Comparison of ENCODE assay signal across 9 cellular contexts in the genomic region with DNA sequence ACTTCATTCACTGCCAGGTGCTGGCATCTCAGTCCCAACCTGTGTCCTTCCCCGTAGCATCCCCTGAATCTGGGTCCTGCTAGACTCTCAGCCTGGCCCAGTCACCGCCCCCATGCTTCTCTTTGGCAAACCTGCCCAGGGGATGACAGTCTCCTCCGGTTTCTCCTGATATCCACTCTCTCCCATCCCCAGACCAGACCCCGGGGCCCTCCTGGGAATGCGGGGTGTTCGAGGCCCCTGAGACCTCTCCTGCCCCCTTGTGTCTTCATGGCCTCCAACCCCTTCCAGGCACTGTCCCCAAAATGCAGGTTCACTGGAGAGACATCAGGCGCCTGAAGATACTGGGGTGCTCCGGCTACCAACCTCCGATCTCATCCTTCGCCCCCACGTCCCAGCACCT. TPM values are rescaled to one million over a fixed set of nuclear protein-coding genes. Genes with fewer than 3 reads are reported as not detected.
DNase-seq lines count a peak whose midpoint lies in the region; ATAC-seq and TF ChIP-seq lines count a peak whose summit lies in the region.
"Had no signal": no experiment of that assay in that cellular context is flagged by ENCODE, and none has a peak within 500 bp of the region (broad histone marks: within the 10 kb centered on the region; RNA-seq: fewer than 3 reads in every experiment).

No MANE protein-coding gene starts in this region.

- H3K4me3 ChIP-seq in BLaER1 treated with 17β-estradiol and CSF1 and Interleukin-3, amounts not matched to agents 10 nM and 100 nM: peak overlapping the region in 8 of 10 experiments; percentile 39 to 67 (median 58); a peak in 13 of 20 replicates
- H3K4me3 ChIP-seq in mesodermal cell (ENCODE audit: extremely low read depth, insufficient read depth, low read length, poor library complexity, severe bottlenecking): peak overlapping the region; percentile 34

- no peaks in the 10 kb centered on the region for H3K79me1 ChIP-seq in H9 (ENCODE audit: insufficient read depth, low read depth, low read length, poor library complexity, severe bottlenecking)

- H3K9me3 Mint-ChIP-seq in H9 (no peaks in the 10 kb centered on the region; a peak in 1 of 5 replicates), brain (no peaks in the 10 kb centered on the region)
- no peaks in the 10 kb centered on the region for H3K9me3 Mint-ChIP-seq in activated CD8-positive, alpha-beta memory T cell treated with anti-CD3 and anti-CD28 coated beads, Interleukin-2, amount 10 ng/mL, durations not matched to agents 7 days and 5 days (ENCODE audit: low read depth)

- H3K18ac ChIP-seq in H9 (ENCODE audit: insufficient read length, low read depth, low read length): no peak overlapping the region

- peaks cover 0 to 4% (median 0%) of the 10 kb centered on the region in 11 experiments; a peak in 3 of 22 replicates for H4K20me1 ChIP-seq in BLaER1 treated with 17β-estradiol and CSF1 and Interleukin-3, amounts not matched to agents 10 nM and 100 nM
- H4K20me1 ChIP-seq in H9 (ENCODE audit: control insufficient read depth, insufficient read depth, insufficient read length): no peaks in the 10 kb centered on the region

- H3K27ac Mint-ChIP-seq in H9 (peak overlapping the region in 2 of 3 experiments; percentile 41 to 81; a peak in 1 of 7 replicates), brain (peak overlapping the region; percentile 81 to 95 (median 90))
- H3K27ac Mint-ChIP-seq in activated CD8-positive, alpha-beta memory T cell treated with anti-CD3 and anti-CD28 coated beads, Interleukin-2, amount 10 ng/mL, durations not matched to agents 7 days and 5 days: no peak overlapping the region

- ATAC-seq in activated CD8-positive, alpha-beta memory T cell treated with anti-CD3 and anti-CD28 coated beads, Interleukin-2, amount 10 ng/mL, durations not matched to agents 7 days and 5 days: no peak
- no peak for ATAC-seq in GM18517 (IDR thresholded peaks at IDR 0.05; ENCODE audit: unreplicated experiment)
- ATAC-seq: left cardiac atrium had no signal

- H3K36me3 Mint-ChIP-seq in H9 (ENCODE audit: insufficient read depth in 1 of 3, low read depth in 3 of 3) (no peaks in the 10 kb centered on the region; a peak in 1 of 7 replicates), brain (peaks cover 5% of the 10 kb centered on the region)
- no peaks in the 10 kb centered on the region for H3K36me3 Mint-ChIP-seq in activated CD8-positive, alpha-beta memory T cell treated with anti-CD3 and anti-CD28 coated beads, Interleukin-2, amount 10 ng/mL, durations not matched to agents 7 days and 5 days

- no peak overlapping the region for H2BK120ac ChIP-seq in H9 (ENCODE audit: low read depth, low read length, poor library complexity, severe bottlenecking)

- peak; percentile 26; the same call in 1 of the 3 replicates for TF ChIP-seq CTCF in H9 (conservative IDR thresholded peaks at IDR 0.05)
- no peak for TF ChIP-seq CTCF in brain (conservative IDR thresholded peaks at IDR 0.05)

- H3K27me3 Mint-ChIP-seq in H9 (ENCODE audit: low read depth) (peaks cover 34% of the 10 kb centered on the region), brain (peaks cover 16% of the 10 kb centered on the region)
- peaks cover 65% of the 10 kb centered on the region for H3K27me3 Mint-ChIP-seq in activated CD8-positive, alpha-beta memory T cell treated with anti-CD3 and anti-CD28 coated beads, Interleukin-2, amount 10 ng/mL, durations not matched to agents 7 days and 5 days

- peak overlapping the region in 6 of 11 experiments; percentile 24 to 59 (median 37); a peak in 7 of 22 replicates for H3K9ac ChIP-seq in BLaER1 treated with 17β-estradiol and CSF1 and Interleukin-3, amounts not matched to agents 10 nM and 100 nM
- H3K9ac ChIP-seq in H9 (ENCODE audit: extremely low read depth, insufficient read length, low read length): no peak overlapping the region

- no peaks in the 10 kb centered on the region for H3K79me2 ChIP-seq in H9 (ENCODE audit: insufficient read depth, low read length)

- no peak overlapping the region for H3K56ac ChIP-seq in H9 (ENCODE audit: insufficient read length, low read depth, low read length)

- H2BK12ac ChIP-seq in H9 (ENCODE audit: insufficient read length, low read depth, low read length): no peak overlapping the region

- H4K8ac ChIP-seq in H9 (replicated peaks; ENCODE audit: insufficient read length, low read depth, low read length): no peak overlapping the region

- no peak overlapping the region for H3K4ac ChIP-seq in H9 (ENCODE audit: low read depth, low read length)

- H2BK20ac ChIP-seq in H9 (ENCODE audit: low read depth, low read length, poor library complexity, severe bottlenecking): no peak overlapping the region

- H3K4me1 ChIP-seq in BLaER1 treated with 17β-estradiol and CSF1 and Interleukin-3, amounts not matched to agents 10 nM and 100 nM: peaks cover 6 to 38% (median 32%) of the 10 kb centered on the region in 10 experiments; a peak in 19 of 20 replicates
- peaks cover 3% of the 10 kb centered on the region; the same call in 1 of the 2 replicates for H3K4me1 ChIP-seq in H9 (ENCODE audit: insufficient read depth, low read length)
- peaks cover 17% of the 10 kb centered on the region for H3K4me1 ChIP-seq in mesodermal cell (ENCODE audit: control insufficient read depth, insufficient read depth, low read length, poor library complexity, severe bottlenecking)

- CTCF ChIA-PET in activated CD8-positive, alpha-beta memory T cell treated with anti-CD3 and anti-CD28 coated beads, Interleukin-2, amount 10 ng/mL, durations not matched to agents 7 days and 5 days (lab: Charles Lee): interaction anchor here (1.2 kb wide), 1 partner anchor 15 kb away, joined by 3 read pairs; no protein-coding TSS in a partner anchor

- H3K4me3 Mint-ChIP-seq in H9: peak overlapping the region; percentile 72 to 86
- H3K4me3 Mint-ChIP-seq in brain: peak overlapping the region; percentile 88 to 96 (median 91)
- no peak overlapping the region for H3K4me3 Mint-ChIP-seq in activated CD8-positive, alpha-beta memory T cell treated with anti-CD3 and anti-CD28 coated beads, Interleukin-2, amount 10 ng/mL, durations not matched to agents 7 days and 5 days

- no peak overlapping the region for H3T11ph ChIP-seq in H9 (ENCODE audit: low read length)

- DNase-seq in H9 (no peak), cortex of kidney (lab: John Stamatoyannopoulos, UW) (no peak)
- DNase-seq in stimulated activated naive CD4-positive, alpha-beta T cell treated with Interleukin-2 at 50 U/mL for 16 hours (lab: John Stamatoyannopoulos, UW): no peak
- no peak for DNase-seq in activated CD8-positive, alpha-beta memory T cell treated with anti-CD3 and anti-CD28 coated beads, Interleukin-2, amount 10 ng/mL, durations not matched to agents 7 days and 5 days
- DNase-seq: left cardiac atrium had no signal

- H3K23ac ChIP-seq in H9 (ENCODE audit: insufficient read length, low read depth, low read length): no peak overlapping the region

- no peak overlapping the region; the same call in 1 of the 2 replicates for H3K14ac ChIP-seq in H9 (ENCODE audit: insufficient read depth, low read length)

- H3K27ac ChIP-seq in BLaER1 treated with 17β-estradiol and CSF1 and Interleukin-3, amounts not matched to agents 10 nM and 100 nM: no peak overlapping the region
- no peak overlapping the region for H3K27ac ChIP-seq in H9 (ENCODE audit: insufficient read length, low read depth, low read length)
- no peak overlapping the region for H3K27ac ChIP-seq in mesodermal cell (ENCODE audit: low read depth, low read length, severe bottlenecking)

- no peaks in the 10 kb centered on the region; a peak in 1 of 22 replicates for H3K9me3 ChIP-seq in BLaER1 treated with 17β-estradiol and CSF1 and Interleukin-3, amounts not matched to agents 10 nM and 100 nM (replicated peaks in 1 of 11)
- no peaks in the 10 kb centered on the region for H3K9me3 ChIP-seq in H9 (ENCODE audit: control insufficient read depth, low read depth, low read length)
- no peaks in the 10 kb centered on the region for H3K9me3 ChIP-seq in mesodermal cell (ENCODE audit: control insufficient read depth, low read length)

- H3K4me1 Mint-ChIP-seq in H9 (peaks cover 24 to 39% of the 10 kb centered on the region in 2 experiments), brain (peaks cover 44% of the 10 kb centered on the region)
- peaks cover 6% of the 10 kb centered on the region for H3K4me1 Mint-ChIP-seq in activated CD8-positive, alpha-beta memory T cell treated with anti-CD3 and anti-CD28 coated beads, Interleukin-2, amount 10 ng/mL, durations not matched to agents 7 days and 5 days

- H4K5ac ChIP-seq in H9 (ENCODE audit: insufficient read length, low read depth, low read length): no peak overlapping the region

- WGBS in H9 (ENCODE audit: extremely low coverage, insufficient read length, low lambda C conversion rate): no CpG with 5 or more reads among the region's 11 CpGs
- 46 to 56% methylated on average over 9 to 11 of the region's 11 CpGs for WGBS in mesodermal cell (ENCODE audit: insufficient coverage in 2 of 2), 2 experiments

- no peak overlapping the region for H2BK5ac ChIP-seq in H9 (ENCODE audit: insufficient read length, low read length)

- no peaks in the 10 kb centered on the region for H3K36me3 ChIP-seq in BLaER1 treated with 17β-estradiol and CSF1 and Interleukin-3, amounts not matched to agents 10 nM and 100 nM
- no peaks in the 10 kb centered on the region for H3K36me3 ChIP-seq in mesodermal cell (ENCODE audit: control insufficient read depth, insufficient read depth, low read length)

- H3K4me2 ChIP-seq in BLaER1 treated with 17β-estradiol and CSF1 and Interleukin-3, amounts not matched to agents 10 nM and 100 nM: peak overlapping the region; percentile 20 to 71 (median 58); a peak in 21 of 22 replicates
- peak overlapping the region; percentile 44 for H3K4me2 ChIP-seq in H9 (ENCODE audit: insufficient read depth, insufficient read length, low read length)

- H4K91ac ChIP-seq in H9 (ENCODE audit: insufficient read length, low read depth, low read length): no peak overlapping the region

- peaks cover 5% of the 10 kb centered on the region for H3K23me2 ChIP-seq in H9 (ENCODE audit: insufficient read length, low read depth, low read length, poor library complexity, severe bottlenecking)

- no peak overlapping the region for H2AK5ac ChIP-seq in H9 (ENCODE audit: insufficient read length, low read length)

- no peak overlapping the region for H2AFZ ChIP-seq in H9 (ENCODE audit: low read length)

- H2BK15ac ChIP-seq in H9 (ENCODE audit: low read depth, low read length): no peak overlapping the region

- peaks cover 0 to 17% (median 8%) of the 10 kb centered on the region in 11 experiments; a peak in 9 of 22 replicates for H3K27me3 ChIP-seq in BLaER1 treated with 17β-estradiol and CSF1 and Interleukin-3, amounts not matched to agents 10 nM and 100 nM
- H3K27me3 ChIP-seq in H9 (ENCODE audit: insufficient read depth, low read length): no peaks in the 10 kb centered on the region

RNA-seq across cellular contexts. Expression of gene STX1B, which starts 0.5 kb away (rescaled TPM):
- total RNA-seq in H9 (2021): 9.7 and 11.0 TPM in 2 replicates
- polyA plus RNA-seq in brain (ENCODE audit: insufficient read depth, low read depth, low replicate concordance): 38.2 TPM
- polyA plus RNA-seq in mesodermal cell (2013, experiment 1 of 2): 4.6 TPM
- polyA plus RNA-seq in mesodermal cell (2013, experiment 2 of 2): 4.8 TPM
- 1 to 10 TPM; 3.5 to 3.6 TPM for total RNA-seq in activated CD8-positive, alpha-beta memory T cell treated with anti-CD3 and anti-CD28 coated beads, Interleukin-2, amount 10 ng/mL, durations not matched to agents 7 days and 5 days

RNA-seq across cellular contexts. Expression of gene STX4, which starts 23.5 kb away (rescaled TPM):
- total RNA-seq in H9 (2021): 31.1 and 32.3 TPM in 2 replicates
- polyA plus RNA-seq in brain (ENCODE audit: insufficient read depth, low read depth, low replicate concordance): 58.3 TPM
- 42.8 TPM for polyA plus RNA-seq in mesodermal cell (2013, experiment 1 of 2)
- polyA plus RNA-seq in mesodermal cell (2013, experiment 2 of 2): 30.5 TPM
- 10 to 100 TPM; 60.0 to 75.6 TPM for total RNA-seq in activated CD8-positive, alpha-beta memory T cell treated with anti-CD3 and anti-CD28 coated beads, Interleukin-2, amount 10 ng/mL, durations not matched to agents 7 days and 5 days

RNA-seq across cellular contexts. Expression of gene HSD3B7, which starts 24.9 kb away (rescaled TPM):
- 5.5 and 7.5 TPM in 2 replicates for total RNA-seq in H9 (2021)
- polyA plus RNA-seq in brain (ENCODE audit: insufficient read depth, low read depth, low replicate concordance): 7.4 TPM
- 2.4 TPM for polyA plus RNA-seq in mesodermal cell (2013, experiment 1 of 2)
- 1.6 TPM for polyA plus RNA-seq in mesodermal cell (2013, experiment 2 of 2)
- total RNA-seq in activated CD8-positive, alpha-beta memory T cell treated with anti-CD3 and anti-CD28 coated beads, Interleukin-2, amount 10 ng/mL, durations not matched to agents 7 days and 5 days: 1 to 10 TPM; 6.6 to 9.7 TPM

RNA-seq across cellular contexts. Expression of gene SETD1A, which starts 52.3 kb away (rescaled TPM):
- 36.9 and 37.0 TPM in 2 replicates for total RNA-seq in H9 (2021)
- 23.0 TPM for polyA plus RNA-seq in brain (ENCODE audit: insufficient read depth, low read depth, low replicate concordance)
- 15.9 TPM for polyA plus RNA-seq in mesodermal cell (2013, experiment 1 of 2)
- polyA plus RNA-seq in mesodermal cell (2013, experiment 2 of 2): 13.6 TPM
- total RNA-seq in activated CD8-positive, alpha-beta memory T cell treated with anti-CD3 and anti-CD28 coated beads, Interleukin-2, amount 10 ng/mL, durations not matched to agents 7 days and 5 days: 10 to 100 TPM; 23.9 to 26.4 TPM
